Comparison of ENCODE assay signal across 27 cellular contexts in the genomic region with DNA sequence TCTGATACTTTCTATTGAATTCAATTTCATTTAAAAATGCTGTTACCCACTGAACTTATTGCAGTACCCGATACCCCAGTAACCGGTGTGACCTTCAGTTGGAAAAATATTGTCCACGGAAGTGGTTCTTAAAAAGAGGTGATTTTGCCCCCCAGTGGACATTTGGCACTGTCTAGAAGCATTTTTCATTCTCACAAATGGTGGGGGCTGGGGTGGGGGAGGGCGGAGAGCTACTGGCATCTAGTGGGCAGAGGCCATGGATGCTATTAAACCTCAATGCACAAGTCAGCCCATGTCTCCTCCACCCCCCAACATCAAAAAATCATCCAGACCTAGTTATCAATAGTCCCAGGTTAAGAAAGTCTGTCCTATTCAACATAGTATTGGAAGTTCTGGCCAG. TPM values are rescaled to one million over a fixed set of nuclear protein-coding genes. Genes with fewer than 3 reads are reported as not detected.
DNase-seq lines count a peak whose midpoint lies in the region; ATAC-seq, FAIRE-seq and TF ChIP-seq lines count a peak whose summit lies in the region.
"Had no signal": no experiment of that assay in that cellular context is flagged by ENCODE, and none has a peak within 500 bp of the region (broad histone marks: within the 10 kb centered on the region; RNA-seq: fewer than 3 reads in every experiment).

No MANE protein-coding gene starts in this region.

- ATAC-seq in HepG2 (peak; percentile 83), right lobe of liver (no peak)
- ATAC-seq: activated CD8-positive, alpha-beta T cell treated with anti-CD3 and anti-CD28 coated beads, Interleukin-2, amount 10 ng/mL, durations not matched to agents 7 days and 5 days; naive thymus-derived CD4-positive, alpha-beta T cell had no signal

- H3K14ac ChIP-seq in H1 (ENCODE audit: insufficient read length): no peak overlapping the region

- H2BK20ac ChIP-seq in H1 (ENCODE audit: low read length): no peak overlapping the region

- no peaks in the 10 kb centered on the region for H3K23me2 ChIP-seq in H1 (ENCODE audit: low read depth, low read length)

- dilution Hi-C loops in mammary epithelial cell (cut with HindIII; ENCODE audit: low sequenced_read_pairs): no loop called here

- intact Hi-C loops in HepG2 (cut with micrococcal nuclease; ENCODE audit: unreplicated experiment): loop anchor here (1.0 to 10.0 kb wide), 3 partner anchors 142 to 452 kb away; no protein-coding TSS in a partner anchor
- intact Hi-C loops in right lobe of liver (cut with DNase I): no loop called here
- intact Hi-C loops in uterus (cut with DNase I; ENCODE audit: low total_unique reads): no loop called here
- intact Hi-C loops in mammary epithelial cell (cut with micrococcal nuclease): loop anchor here (2.0 kb wide), 1 partner anchor 216 kb away; no protein-coding TSS in a partner anchor

- H4K8ac ChIP-seq in H1 (ENCODE audit: extremely low read depth, insufficient read depth, low read length): no peak overlapping the region

- H2BK120ac ChIP-seq in H1 (replicated peaks; ENCODE audit: low read depth, low read length): no peak overlapping the region

- H3K4me3 ChIP-seq in HepG2 (replicated peaks in 1 of 3; ENCODE audit: insufficient read depth in 1 of 3, low read depth in 2 of 3, low read length in 3 of 3) (no peak overlapping the region), right lobe of liver (no peak overlapping the region), H1 (ENCODE audit: extremely low read depth in 1 of 4, insufficient read depth in 2 of 4, low read depth in 3 of 4, low read length in 4 of 4) (no peak overlapping the region), uterus (no peak overlapping the region), mammary epithelial cell (replicated peaks in 1 of 3; ENCODE audit: insufficient read depth in 1 of 3, low read depth in 2 of 3, low read length in 3 of 3) (no peak overlapping the region)
- H3K4me3 ChIP-seq: BLaER1, colonic mucosa, ovary, SJSA1, tibial nerve had no signal

- H2AK5ac ChIP-seq in H1 (ENCODE audit: low read depth, low read length): no peak overlapping the region

- DNase-seq in HepG2 (ENCODE audit: low spot score) (peak; percentile 40), right lobe of liver (no peak), SK-MEL-5 (ENCODE audit: low read depth, low spot score) (peak; percentile 61), H1 (ENCODE audit: low read depth in 1 of 2, low spot score in 2 of 2) (no peak), OCI-M2 (lab: John Stamatoyannopoulos, UW; ENCODE audit: unreplicated experiment) (no peak), uterus (no peak), mammary epithelial cell (no peak), activated gamma-delta T cell treated with Interleukin-2 at 50 U/mL for 16 hours (no peak)
- DNase-seq: activated B cell treated with CpG ODN at 0.5 μM for 24 hours; activated CD8-positive, alpha-beta T cell treated with anti-CD3 and anti-CD28 coated beads, Interleukin-2, amount 10 ng/mL, durations not matched to agents 7 days and 5 days; activated naive CD4-positive, alpha-beta T cell treated with anti-CD3 and anti-CD28 coated beads, Interleukin-2, amount 50 U/mL, for 16 hours; activated T-cell treated with anti-CD3 and anti-CD28 coated beads, Interleukin-2, amount 50 U/mL, for 48 hours; colonic mucosa; DMS 273 treated with DMSO at 0.1 percent for 48 hours; foreskin fibroblast; GDM1; HFFc6; naive thymus-derived CD4-positive, alpha-beta T cell; NCI-H1092 treated with DMSO at 0.1 percent for 48 hours; NCI-H524 treated with DMSO at 0.1 percent for 48 hours; ovary; stimulated activated naive CD4-positive, alpha-beta T cell treated with Interleukin-2 at 50 U/mL for 16 hours had no signal

- TF ChIP-seq RAD21 in HepG2 (CRISPR knock-in tag; IDR thresholded peaks at IDR 0.05) (0 out of 2 replicates have a peak, but pooled peaks have one; percentile 20), H1 (IDR thresholded peaks at IDR 0.05 in 1 of 2, conservative IDR thresholded peaks at IDR 0.05 in 1 of 2; ENCODE audit: low read depth in 2 of 2, low read length in 2 of 2) (peak; percentile 20 to 39; a peak in 3 of 4 replicates)

- no peaks in the 10 kb centered on the region for H3K36me3 ChIP-seq in HepG2 (replicated peaks in 1 of 2; ENCODE audit: control insufficient read depth in 1 of 2, insufficient read depth in 2 of 2, low read length in 2 of 2)
- H3K36me3 ChIP-seq in right lobe of liver: no peaks in the 10 kb centered on the region
- H3K36me3 ChIP-seq in H1 (ENCODE audit: control insufficient read depth in 2 of 4, insufficient read depth in 4 of 4, low read length in 3 of 4): no peaks in the 10 kb centered on the region
- H3K36me3 ChIP-seq in uterus: no peaks in the 10 kb centered on the region
- no peaks in the 10 kb centered on the region for H3K36me3 ChIP-seq in mammary epithelial cell (ENCODE audit: insufficient read depth, low read length)
- H3K36me3 ChIP-seq: BLaER1, colonic mucosa, ovary, SJSA1, tibial nerve had no signal

- H3K27me3 ChIP-seq in HepG2 (ENCODE audit: control insufficient read depth in 1 of 2, insufficient read depth in 2 of 2, low read length in 2 of 2) (no peaks in the 10 kb centered on the region), right lobe of liver (no peaks in the 10 kb centered on the region), H1 (replicated peaks in 1 of 4; ENCODE audit: control insufficient read depth in 3 of 4, extremely low read depth in 1 of 4, insufficient read depth in 3 of 4, low read length in 3 of 4) (no peaks in the 10 kb centered on the region), uterus (no peaks in the 10 kb centered on the region), mammary epithelial cell (ENCODE audit: insufficient read depth, low read length) (no peaks in the 10 kb centered on the region)
- H3K27me3 ChIP-seq: colonic mucosa, ovary, SJSA1 had no signal

- in situ Hi-C loops in HepG2 (cut with HindIII; ENCODE audit: extremely low pct_ligation_motif_present, low pct_unique_long_range_greater_than_20kb): loop anchor here (25.0 kb wide), 1 partner anchor 205 kb away; no protein-coding TSS in a partner anchor
- in situ Hi-C loops in SK-MEL-5 (cut with HindIII; ENCODE audit: low pct_unique_long_range_greater_than_20kb, low sequenced_read_pairs): no loop called here
- in situ Hi-C loops in mammary epithelial cell (cut with MboI; ENCODE audit: low sequenced_read_pairs in 2 of 2): no loop called here

- TF ChIP-seq CTCF in HepG2 (CRISPR knock-in tag; IDR thresholded peaks at IDR 0.05) (peak; percentile 30), right lobe of liver (IDR thresholded peaks at IDR 0.05) (no peak), H1 (IDR thresholded peaks at IDR 0.05; ENCODE audit: control extremely low read depth in 1 of 3, insufficient read depth in 1 of 3, low read depth in 1 of 3, low read length in 3 of 3) (no peak), uterus (IDR thresholded peaks at IDR 0.05) (no peak), mammary epithelial cell (conservative IDR thresholded peaks at IDR 0.05 in 1 of 2, IDR thresholded peaks at IDR 0.05 in 1 of 2; ENCODE audit: extremely low read depth in 1 of 2, insufficient read depth in 1 of 2, low read depth in 1 of 2, low read length in 2 of 2) (no peak)

- H2AFZ ChIP-seq in HepG2 (ENCODE audit: low read length) (no peak overlapping the region), H1 (ENCODE audit: low read length) (no peak overlapping the region), mammary epithelial cell (ENCODE audit: low read depth, low read length) (no peak overlapping the region)

- H4K5ac ChIP-seq in H1 (ENCODE audit: insufficient read length, low read depth, low read length): no peak overlapping the region

- no peak for TF ChIP-seq EP300 in HepG2 (IDR thresholded peaks at IDR 0.05; ENCODE audit: low read depth in 2 of 2, low read length in 2 of 2)
- no peak for TF ChIP-seq EP300 in HepG2 (CRISPR knock-in tag; IDR thresholded peaks at IDR 0.05; ENCODE audit: borderline replicate concordance)
- TF ChIP-seq EP300 in H1 (IDR thresholded peaks at IDR 0.05; ENCODE audit: borderline replicate concordance in 1 of 2, low read depth in 2 of 2, low read length in 2 of 2): no peak

- no peak overlapping the region for H3K18ac ChIP-seq in H1 (ENCODE audit: extremely low read depth, low read length)

- no peak overlapping the region for H4K91ac ChIP-seq in H1 (replicated peaks; ENCODE audit: insufficient read length, low read length)

- no peak overlapping the region for H2BK12ac ChIP-seq in H1 (ENCODE audit: low read depth, low read length)

- H3K4me2 ChIP-seq in HepG2 (ENCODE audit: low read depth, low read length) (no peak overlapping the region), H1 (ENCODE audit: insufficient read depth in 1 of 2, low read depth in 2 of 2, low read length in 2 of 2) (no peak overlapping the region), mammary epithelial cell (ENCODE audit: insufficient read depth, low read depth, low read length) (no peak overlapping the region)
- H3K4me2 ChIP-seq: BLaER1 had no signal

- no peak overlapping the region for H3K23ac ChIP-seq in H1 (ENCODE audit: insufficient read length)

- no peaks in the 10 kb centered on the region for H3K79me1 ChIP-seq in H1 (ENCODE audit: low read depth, low read length)

- 32% methylated on average over 3 of the region's 4 CpGs for WGBS in HepG2 (ENCODE audit: low lambda C conversion rate)
- 48% methylated on average over 3 of the region's 4 CpGs for WGBS in right lobe of liver (ENCODE audit: insufficient coverage, low coverage, low lambda C conversion rate, missing lambda C conversion rate)
- WGBS in H1 (ENCODE audit: extremely low coverage in 1 of 2, insufficient coverage in 1 of 2, insufficient read length in 1 of 2, insufficient replicate concordance in 2 of 2, low coverage in 1 of 2, low lambda C conversion rate in 2 of 2, missing lambda C conversion rate in 1 of 2), 2 experiments: 79% methylated on average over 3 of the region's 4 CpGs; no CpG with 5 or more reads in 1 of the 2 experiments
- WGBS in mammary epithelial cell (ENCODE audit: low coverage, missing lambda C conversion rate): 58% methylated on average over 4 of the region's 4 CpGs

- FAIRE-seq in HepG2 (lab: Jason Lieb, UNC) (no peak), H1 (lab: Jason Lieb, UNC) (no peak)
- FAIRE-seq: GM12891 had no signal

- no peak overlapping the region for H3K56ac ChIP-seq in H1 (replicated peaks; ENCODE audit: insufficient read length, low read depth, low read length)

- H3K4me1 ChIP-seq in HepG2 (ENCODE audit: insufficient read depth, low read length) (no peaks in the 10 kb centered on the region), right lobe of liver (no peaks in the 10 kb centered on the region), H1 (replicated peaks in 1 of 4; ENCODE audit: control insufficient read depth in 3 of 4, insufficient read depth in 4 of 4, low read length in 3 of 4) (no peaks in the 10 kb centered on the region), uterus (no peaks in the 10 kb centered on the region), mammary epithelial cell (ENCODE audit: insufficient read depth, low read length) (no peaks in the 10 kb centered on the region)
- H3K4me1 ChIP-seq: BLaER1, colonic mucosa, SJSA1, tibial nerve had no signal

- H3K9me3 ChIP-seq in HepG2 (ENCODE audit: low read length): no peaks in the 10 kb centered on the region
- no peaks in the 10 kb centered on the region for H3K9me3 ChIP-seq in right lobe of liver
- H3K9me3 ChIP-seq in H1 (ENCODE audit: insufficient read depth in 2 of 2, low read depth in 1 of 2, low read length in 1 of 2): no peaks in the 10 kb centered on the region
- H3K9me3 ChIP-seq in uterus: no peaks in the 10 kb centered on the region
- no peaks in the 10 kb centered on the region for H3K9me3 ChIP-seq in mammary epithelial cell (replicated peaks; ENCODE audit: insufficient read depth, low read length)
- H3K9me3 ChIP-seq: BLaER1, colonic mucosa, ovary, SJSA1, tibial nerve had no signal

- no peak overlapping the region for H3K4ac ChIP-seq in H1 (replicated peaks; ENCODE audit: insufficient read length, low read depth, low read length)

- H3K9ac ChIP-seq in HepG2 (ENCODE audit: insufficient read depth, low read depth, low read length): no peak overlapping the region
- no peak overlapping the region for H3K9ac ChIP-seq in H1 (replicated peaks in 1 of 4; ENCODE audit: extremely low read depth in 1 of 4, low read depth in 3 of 4, low read length in 3 of 4)
- no peak overlapping the region for H3K9ac ChIP-seq in mammary epithelial cell (ENCODE audit: insufficient read depth, low read length)
- H3K9ac ChIP-seq: BLaER1 had no signal

- POLR2A ChIA-PET in HepG2 (lab: Yijun Ruan, JAX): no interaction called here
- POLR2A ChIA-PET in H1 (lab: Charles Lee; ENCODE audit: partially characterized antibody): no interaction called here

- H3K79me2 ChIP-seq in HepG2 (ENCODE audit: insufficient read depth, low read length): no peaks in the 10 kb centered on the region
- no peaks in the 10 kb centered on the region for H3K79me2 ChIP-seq in H1 (ENCODE audit: control insufficient read depth in 1 of 2, insufficient read depth in 2 of 2, low read length in 2 of 2)
- no peaks in the 10 kb centered on the region for H3K79me2 ChIP-seq in mammary epithelial cell (ENCODE audit: insufficient read depth, low read length)

- H2BK5ac ChIP-seq in H1 (ENCODE audit: low read depth, low read length): no peak overlapping the region

- H4K20me1 ChIP-seq in HepG2 (ENCODE audit: insufficient read depth, low read length) (no peaks in the 10 kb centered on the region), H1 (replicated peaks in 1 of 2; ENCODE audit: control insufficient read depth in 1 of 2, insufficient read depth in 2 of 2, low read length in 2 of 2) (no peaks in the 10 kb centered on the region), mammary epithelial cell (ENCODE audit: insufficient read depth, low read length) (no peaks in the 10 kb centered on the region)
- H4K20me1 ChIP-seq: BLaER1 had no signal

- TF ChIP-seq POLR2A in HepG2 (IDR thresholded peaks at IDR 0.05; ENCODE audit: insufficient read depth in 1 of 2, low read depth in 2 of 2, low read length in 2 of 2) (no peak), right lobe of liver (IDR thresholded peaks at IDR 0.05) (no peak), H1 (IDR thresholded peaks at IDR 0.05; ENCODE audit: control extremely low read depth in 1 of 2, low read depth in 2 of 2, low read length in 2 of 2) (no peak), uterus (IDR thresholded peaks at IDR 0.05) (no peak)

- H2BK15ac ChIP-seq in H1 (ENCODE audit: low read length): no peak overlapping the region

- no TSS peak for BruUV-seq in HepG2 (replicated peaks; lab: Mats Ljungman, UMichigan)
- BruUV-seq in mammary epithelial cell (replicated peaks; lab: Mats Ljungman, UMichigan): no TSS peak

- CTCF ChIA-PET in HepG2 (lab: Yijun Ruan, JAX; ENCODE audit: low intra/inter-chr PET ratio, low total read pairs): interaction anchor here (1.9 kb wide), 1 partner anchor 216 kb away, joined by 7 read pairs; no protein-coding TSS in a partner anchor
- CTCF ChIA-PET in H1 (lab: Charles Lee; ENCODE audit: partially characterized antibody): interaction anchor here (0.7 kb wide), 1 partner anchor 442 kb away, joined by 3 read pairs; no protein-coding TSS in a partner anchor
- CTCF ChIA-PET in mammary epithelial cell (lab: Charles Lee; ENCODE audit: low non-redundant PET): no interaction called here

- H3K27ac ChIP-seq in HepG2 (ENCODE audit: extremely low read length, insufficient read depth, low read length): no peak overlapping the region
- no peak overlapping the region for H3K27ac ChIP-seq in right lobe of liver
- H3K27ac ChIP-seq in H1 (ENCODE audit: low read depth, low read length): no peak overlapping the region
- H3K27ac ChIP-seq in uterus: no peak overlapping the region
- H3K27ac ChIP-seq in mammary epithelial cell (ENCODE audit: insufficient read depth, low read depth, low read length): no peak overlapping the region
- H3K27ac ChIP-seq: 22Rv1, BLaER1, colonic mucosa, ovary, SJSA1, tibial nerve had no signal

RNA-seq across cellular contexts. Expression of a gene that starts 19.6 kb away (rescaled TPM):
- total RNA-seq in HepG2 (2016; rRNA removed; fragmentation: Illumina TruSeq; extraction: Trizol) (15.1 and 19.6 TPM in 2 replicates), right lobe of liver (10 to 100 TPM in 1 of 6 experiments, 1 to 10 TPM in 5; 8.1 to 13.6 (median 9.1) TPM), uterus (10 to 100 TPM; 21.3 to 53.8 (median 39.9) TPM), mammary epithelial cell (10 to 100 TPM; 21.8 to 29.6 TPM)
- 2.7 and 3.9 TPM in 2 replicates for total RNA-seq in HepG2 (2016; cell fraction: cytosol; rRNA removed; fragmentation: Illumina TruSeq; extraction: Trizol; ENCODE audit: low read depth)
- 12.1 and 20.4 TPM in 2 replicates for total RNA-seq in HepG2 (2016; cell fraction: insoluble cytoplasmic fraction; rRNA removed; fragmentation: Illumina TruSeq; extraction: Trizol)
- total RNA-seq in HepG2 (2016; cell fraction: membrane; rRNA removed; fragmentation: Illumina TruSeq; extraction: Trizol): 5.4 and 5.5 TPM in 2 replicates
- 22.9 and 25.7 TPM in 2 replicates for total RNA-seq in HepG2 (2016; cell fraction: nucleus; rRNA removed; fragmentation: Illumina TruSeq; extraction: Trizol)
- polyA plus RNA-seq in HepG2 (2011; rRNA removed) (11.7 and 15.5 TPM in 2 replicates), H1 (2011; rRNA removed) (4.0 and 8.6 TPM in 2 replicates), mammary epithelial cell (11.1 TPM)
- polyA plus RNA-seq in HepG2 (2011; cell fraction: cytosol; rRNA removed): 7.0 and 10.8 TPM in 2 replicates
- polyA plus RNA-seq in HepG2 (2011; cell fraction: nucleus; rRNA removed): 7.2 and 7.4 TPM in 2 replicates
- 8.5 and 8.9 TPM in 2 replicates for polyA plus RNA-seq in HepG2 (2012)
- 0.58 and 0.72 TPM in 2 replicates for polyA plus RNA-seq in HepG2 (2016; cell fraction: cytosol; fragmentation: Illumina TruSeq; extraction: Trizol; ENCODE audit: low read depth)
- 17.0 and 17.5 TPM in 2 replicates for polyA plus RNA-seq in HepG2 (2016; cell fraction: insoluble cytoplasmic fraction; fragmentation: Illumina TruSeq; extraction: Trizol; ENCODE audit: low read depth)
- polyA plus RNA-seq in HepG2 (2016; cell fraction: membrane; fragmentation: Illumina TruSeq; extraction: Trizol; ENCODE audit: low read depth): 2.7 TPM in 2 replicates
- polyA plus RNA-seq in HepG2 (2016; cell fraction: nucleus; fragmentation: Illumina TruSeq; extraction: Trizol; ENCODE audit: insufficient read depth, low read depth): 12.3 and 14.2 TPM in 2 replicates
- 7.9 and 15.6 TPM in 2 replicates for polyA minus RNA-seq in HepG2 (2011; rRNA and poly(A)+ RNA removed; ENCODE audit: low replicate concordance)
- polyA minus RNA-seq in HepG2 (2011; cell fraction: cytosol; rRNA and poly(A)+ RNA removed): 8.3 and 9.7 TPM in 2 replicates
- polyA minus RNA-seq in HepG2 (2011; cell fraction: nucleus; rRNA and poly(A)+ RNA removed): 57.7 and 68.6 TPM in 2 replicates
- total RNA-seq in SK-MEL-5 (2014; rRNA removed; shearing (Covaris generic)): 29.4 and 30.4 TPM in 2 replicates
- polyA plus RNA-seq in SK-MEL-5 (2015; cell fraction: cytosol; rRNA removed): 18.4 and 25.4 TPM in 2 replicates
- 12.9 and 19.4 TPM in 2 replicates for polyA plus RNA-seq in SK-MEL-5 (2015; cell fraction: nucleus; rRNA removed)
- total RNA-seq in H1 (2021; fragmentation: NEBNext Ultra II Directional; extraction: Animal tissue kit (Norgen Biotek cat#: 25700)): 14.8 and 15.5 TPM in 2 replicates
- polyA plus RNA-seq in H1 (2011; cell fraction: cytosol; rRNA removed): 8.1 TPM
- polyA plus RNA-seq in H1 (2011; cell fraction: nucleus; rRNA removed): 5.8 TPM
- polyA plus RNA-seq in H1 (2012, experiment 1 of 2): 4.1 to 7.3 TPM (median 5.1 TPM) in 4 replicates
- 0.84 TPM for polyA plus RNA-seq in H1 (2012, experiment 2 of 2)
- 8.8 TPM for polyA plus RNA-seq in H1 (2013, experiment 1 of 2)
- polyA plus RNA-seq in H1 (2013, experiment 2 of 2): 8.3 TPM
- polyA minus RNA-seq in H1 (2011; rRNA and poly(A)+ RNA removed): 11.0 and 15.1 TPM in 2 replicates
- 5.9 TPM for polyA minus RNA-seq in H1 (2011; cell fraction: cytosol; rRNA and poly(A)+ RNA removed)
- polyA minus RNA-seq in H1 (2011; cell fraction: nucleus; rRNA and poly(A)+ RNA removed): 33.0 TPM
- polyA minus RNA-seq in mammary epithelial cell: 12.7 TPM

Comparison
In these comparisons a context has a peak if more than half of its experiments do, and no peak if none do; other contexts are left out.
1. DNase-seq: peak in HepG2 (single experiment) and SK-MEL-5 (single experiment); none in right lobe of liver (0 of 3), H1 (0 of 2), OCI-M2 (single experiment), uterus (0 of 2), mammary epithelial cell (single experiment) and activated gamma-delta T cell treated with Interleukin-2 at 50 U/mL for 16 hours (single experiment).
2. intact Hi-C loops: an anchor here in HepG2 (1.0 to 10.0 kb wide) and mammary epithelial cell (2.0 kb wide); none called in right lobe of liver and uterus.